In genomic region chr20:59800309-59800708, GRCh38 we compare ENCODE assay signal across 7 cellular contexts.
"Had no signal": no experiment of that assay in that cellular context is flagged by ENCODE, and none has a peak within 500 bp of the region (broad histone marks: within the 10 kb centered on the region; RNA-seq: fewer than 3 reads in every experiment).

No MANE protein-coding gene starts in this region.

- ATAC-seq: HCT116 had no signal

- H3K9me3 ChIP-seq: HAP-1 had no signal

- DNase-seq: GM23248, GOT3, KBM-7 had no signal

- H2AFZ ChIP-seq: GM23248 had no signal

- H3K9ac ChIP-seq: GM23248, KMS-11 had no signal

- H3K36me3 ChIP-seq: HAP-1 had no signal

- H3K4me1 ChIP-seq: HAP-1 had no signal

- H3K4me3 ChIP-seq: GM23248, HAP-1 had no signal

- H3K4me2 ChIP-seq: KMS-11 had no signal

- H3K27ac ChIP-seq: GM23248, KMS-11 had no signal

- H3K27ac Mint-ChIP-seq: IgD-negative memory B cell had no signal
